9 cellular contexts compared by ENCODE assay signal in the genomic region with DNA sequence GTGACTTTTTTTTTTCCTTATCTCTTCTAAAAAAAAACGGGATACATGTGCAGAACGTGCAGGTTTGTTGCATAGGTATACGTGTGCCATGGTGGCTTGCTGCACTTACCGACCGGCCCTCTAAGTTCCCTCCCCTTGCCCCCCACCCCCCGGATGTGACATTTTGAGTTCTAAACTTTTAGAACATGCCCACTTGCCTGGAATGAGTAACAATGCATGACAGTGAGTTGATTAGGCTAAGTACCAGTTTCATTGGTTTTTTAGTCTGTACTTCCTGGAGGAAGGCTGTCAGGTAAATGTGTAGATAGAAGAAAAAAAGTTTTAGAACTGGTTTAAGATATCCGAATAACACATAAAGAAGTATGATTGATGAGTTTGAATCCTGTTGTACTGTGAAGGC. TPM values are rescaled to one million over a fixed set of nuclear protein-coding genes. Genes with fewer than 3 reads are reported as not detected.
DNase-seq lines count a peak whose midpoint lies in the region; FAIRE-seq and TF ChIP-seq lines count a peak whose summit lies in the region.
"Had no signal": no experiment of that assay in that cellular context is flagged by ENCODE, and none has a peak within 500 bp of the region (broad histone marks: within the 10 kb centered on the region; RNA-seq: fewer than 3 reads in every experiment).

No MANE protein-coding gene starts in this region.

- no peaks in the 10 kb centered on the region for H3K27me3 ChIP-seq in bronchial epithelial cell (ENCODE audit: control insufficient read depth, insufficient read depth, low read length)
- H3K27me3 ChIP-seq: stomach had no signal

- H3K4me3 ChIP-seq in GM12864 (ENCODE audit: low read depth, low read length), result peak overlapping the region; percentile 25; the same call in 1 of the 2 replicates
- H3K4me3 ChIP-seq in bronchial epithelial cell (ENCODE audit: low read depth, low read length), result no peak overlapping the region

- DNase-seq in GM12864 (ENCODE audit: low read depth), result peak; percentile 61
- DNase-seq in T-helper 2 cell, result peak in 4 of 5 experiments; percentile 4 to 91 (median 24)
- DNase-seq in bronchial epithelial cell (ENCODE audit: low read depth), result peak; percentile 70
- peak; percentile 55 for DNase-seq in stimulated activated CD4-positive, alpha-beta T cell treated with anti-CD3 and anti-CD28 coated beads, Interleukin-1b, Interleukin-23, amount 100 ng/mL, for 48 hours
- DNase-seq in HK-2 (ENCODE audit: unreplicated experiment), result no peak
- no peak for DNase-seq in NCI-H748 treated with DMSO at 0.1 percent for 48 hours (lab: John Stamatoyannopoulos, UW)
- DNase-seq in HuH-7 (ENCODE audit: low spot score), result no peak
- no peak for DNase-seq in NCI-H82 treated with DMSO at 0.1 percent for 48 hours (lab: John Stamatoyannopoulos, UW; ENCODE audit: unreplicated experiment)
- DNase-seq: stomach had no signal

- TF ChIP-seq CTCF in GM12864 (IDR thresholded peaks at IDR 0.05; ENCODE audit: low read depth, low read length, missing control alignments) (no peak), bronchial epithelial cell (IDR thresholded peaks at IDR 0.05; ENCODE audit: insufficient read depth, low read length, severe bottlenecking) (no peak)

- no peaks in the 10 kb centered on the region for H3K36me3 ChIP-seq in bronchial epithelial cell (ENCODE audit: control insufficient read depth, insufficient read depth, low read length)
- H3K36me3 ChIP-seq: stomach had no signal

- FAIRE-seq in bronchial epithelial cell (lab: Jason Lieb, UNC), result no peak

RNA-seq across cellular contexts. Expression of a gene that starts 4.0 kb away (rescaled TPM):
- total RNA-seq in bronchial epithelial cell, result 18.7 and 23.8 TPM in 2 replicates

Comparison
In these comparisons a context has a peak if more than half of its experiments do, and no peak if none do; other contexts are left out.
1. DNase-seq: peak in GM12864 (single experiment), T-helper 2 cell (4 of 5), bronchial epithelial cell (single experiment) and stimulated activated CD4-positive, alpha-beta T cell treated with anti-CD3 and anti-CD28 coated beads, Interleukin-1b, Interleukin-23, amount 100 ng/mL, for 48 hours (single experiment); none in HK-2 (single experiment), NCI-H748 treated with DMSO at 0.1 percent for 48 hours (single experiment), HuH-7 (single experiment) and NCI-H82 treated with DMSO at 0.1 percent for 48 hours (single experiment).